In genomic region chr11:96045622-96046456, GRCh38 we compare ENCODE assay signal across 8 cellular contexts.
DNase-seq lines count a peak whose midpoint lies in the region; ATAC-seq and TF ChIP-seq lines count a peak whose summit lies in the region.

No MANE protein-coding gene starts in this region.

- no peak overlapping the region for H2AFZ ChIP-seq in neural cell (ENCODE audit: low read depth, low read length)

- H3K9me2 ChIP-seq in neural cell (ENCODE audit: insufficient read depth, low read length), result no peaks in the 10 kb centered on the region

- TF ChIP-seq RAD21 in neural cell (conservative IDR thresholded peaks at IDR 0.05), result peak; percentile 22

- intact Hi-C loops in Panc1 (cut with micrococcal nuclease; ENCODE audit: unreplicated experiment), result no loop called here

- H4K20me1 ChIP-seq in neural cell (ENCODE audit: insufficient read depth), result no peaks in the 10 kb centered on the region

- no peak overlapping the region for H3K4me2 ChIP-seq in neural cell (ENCODE audit: low read length)

- no peak for TF ChIP-seq EP300 in neural cell (conservative IDR thresholded peaks at IDR 0.05; ENCODE audit: poor library complexity, severe bottlenecking)

- H3K9me3 ChIP-seq in Panc1 (ENCODE audit: control insufficient read depth, insufficient read depth, low read depth, low read length) (no peaks in the 10 kb centered on the region), neural cell (ENCODE audit: low read length) (no peaks in the 10 kb centered on the region)

- H3K4me1 ChIP-seq in Panc1 (ENCODE audit: control insufficient read depth, insufficient read depth, low read length), result no peaks in the 10 kb centered on the region

- H3K79me2 ChIP-seq in neural cell (replicated peaks; ENCODE audit: insufficient read depth, low read length), result no peaks in the 10 kb centered on the region

- H3K27me3 ChIP-seq in Panc1 (ENCODE audit: control insufficient read depth, insufficient read depth, low read length), result no peaks in the 10 kb centered on the region
- no peaks in the 10 kb centered on the region for H3K27me3 ChIP-seq in neural cell (ENCODE audit: insufficient read depth, low read depth, low read length)

- no peaks in the 10 kb centered on the region for H3F3A ChIP-seq in neural cell (ENCODE audit: insufficient read depth, low read length, poor library complexity, severe bottlenecking)

- CTCF ChIA-PET in Panc1 (lab: Charles Lee), result interaction anchor here (0.7 kb wide), 1 partner anchor 17 kb away, joined by 4 read pairs; no protein-coding TSS in a partner anchor

- BruUV-seq in Panc1 (replicated peaks; lab: Mats Ljungman, UMichigan), result no TSS peak

- no peak overlapping the region for H3K9ac ChIP-seq in neural cell (ENCODE audit: low read length)

- ATAC-seq in Panc1 (no peak), GM18511 (IDR thresholded peaks at IDR 0.05; ENCODE audit: unreplicated experiment) (no peak), HG02884 (IDR thresholded peaks at IDR 0.05; ENCODE audit: unreplicated experiment) (no peak)

- POLR2A ChIA-PET in Panc1 (lab: Charles Lee), result no interaction called here

- H3K27ac ChIP-seq in Panc1 (ENCODE audit: low read length) (no peak overlapping the region), neural cell (ENCODE audit: low read length) (no peak overlapping the region)

- TF ChIP-seq CTCF in Panc1 (IDR thresholded peaks at IDR 0.05) (peak; percentile 8; the same call in 1 of the 2 replicates), foreskin fibroblast (IDR thresholded peaks at IDR 0.05; ENCODE audit: low read depth, low read length) (peak; percentile 23), neural cell (IDR thresholded peaks at IDR 0.05; ENCODE audit: poor library complexity, severe bottlenecking) (peak; percentile 38), GM20000 (IDR thresholded peaks at IDR 0.05; ENCODE audit: extremely low read depth, missing control alignments) (no peak)

- H3K36me3 ChIP-seq in Panc1 (ENCODE audit: control insufficient read depth, insufficient read depth, low read length) (no peaks in the 10 kb centered on the region), neural cell (ENCODE audit: insufficient read depth, low read length) (no peaks in the 10 kb centered on the region)

- DNase-seq in Ammon's horn (ENCODE audit: low spot score), result peak; percentile 77
- DNase-seq in Panc1 (ENCODE audit: low read depth, low spot score), result no peak
- peak; percentile 62 to 81 for DNase-seq in foreskin fibroblast
- DNase-seq in GM20000 (ENCODE audit: low spot score), result no peak
- no peak for DNase-seq in LoVo (ENCODE audit: low spot score)

- in situ Hi-C loops in Panc1 (cut with HindIII; ENCODE audit: low pct_unique_long_range_greater_than_20kb, low sequenced_read_pairs), result no loop called here

- H3K4me3 ChIP-seq in Panc1 (ENCODE audit: low read depth in 2 of 2, low read length in 2 of 2), result no peak overlapping the region
- peak overlapping the region in 1 of 2 donors; percentile 24 for H3K4me3 ChIP-seq in foreskin fibroblast (ENCODE audit: low read depth in 1 of 2, low read length in 2 of 2)
- no peak overlapping the region for H3K4me3 ChIP-seq in neural cell (ENCODE audit: low read length)

TF ChIP-seq in neural cell, 6 proteins besides CTCF, POLR2A, EP300 and RAD21:
- TF ChIP-seq SMC3 (conservative IDR thresholded peaks at IDR 0.05; ENCODE audit: poor library complexity) (peak; percentile 24), REST (IDR thresholded peaks at IDR 0.05; ENCODE audit: borderline replicate concordance) (no peak)

Comparison
In these comparisons a context has a peak if more than half of its experiments do, and no peak if none do; other contexts are left out.
1. DNase-seq: peak in Ammon's horn (single experiment) and foreskin fibroblast (2 of 2); none in Panc1 (single experiment), GM20000 (single experiment) and LoVo (single experiment).